Comparison of ENCODE assay signal across 29 cellular contexts in the genomic region with DNA sequence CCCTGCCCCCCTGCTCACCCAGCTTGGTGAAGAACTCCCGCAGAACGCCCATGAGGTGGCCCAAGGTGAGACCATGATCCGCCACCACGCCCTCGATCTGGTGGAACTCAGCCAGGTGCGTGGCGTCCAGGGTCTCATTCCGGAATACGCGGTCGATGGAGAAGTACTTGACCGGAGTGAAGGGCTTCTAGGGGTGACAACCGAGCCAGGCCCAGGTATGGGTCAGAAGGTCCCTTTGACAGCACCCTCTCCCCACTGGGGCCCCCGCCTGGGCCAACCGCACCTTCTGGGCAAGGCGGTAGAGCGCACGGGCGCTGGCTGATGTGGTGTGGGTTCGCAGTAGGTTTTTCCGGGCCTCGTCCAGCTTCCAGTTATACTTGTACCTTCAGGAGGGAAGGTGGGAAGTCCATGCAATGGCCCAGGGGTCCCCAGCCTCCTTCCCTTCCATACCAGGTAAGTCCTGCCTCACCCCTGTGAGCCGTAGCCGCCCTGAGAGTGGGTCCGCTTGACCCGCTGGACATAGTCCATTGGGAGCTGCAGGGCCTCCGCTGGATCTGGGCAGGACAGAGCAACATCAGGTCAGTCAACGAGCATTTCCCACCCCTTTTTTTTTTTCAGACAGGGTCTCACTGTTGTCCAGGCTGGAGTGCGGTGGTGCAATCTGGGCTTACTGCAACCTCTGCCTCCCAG. TPM values are rescaled to one million over a fixed set of nuclear protein-coding genes. Genes with fewer than 3 reads are reported as not detected.
"Had no signal": no experiment of that assay in that cellular context is flagged by ENCODE, and none has a peak within 500 bp of the region (broad histone marks: within the 10 kb centered on the region; RNA-seq: fewer than 3 reads in every experiment).

No MANE protein-coding gene starts in this region.

- H3K9ac ChIP-seq: neural progenitor cell had no signal

- H3K27me3 ChIP-seq: esophagus squamous epithelium, neural progenitor cell, ovary, spleen, testis, tibial artery, uterus had no signal

- H3K9me3 ChIP-seq: esophagus squamous epithelium, ovary, psoas muscle, spleen, testis, tibial artery, uterus had no signal

- H3K36me3 ChIP-seq: ovary, uterus had no signal

- H3K4me1 ChIP-seq: neural progenitor cell, psoas muscle, testis, tibial artery, uterus had no signal

- FAIRE-seq: colon, keratinocyte had no signal

- DNase-seq: effector CD8-positive, alpha-beta T cell; endodermal cell; erythroblast; esophagus squamous epithelium; foreskin melanocyte; hypothalamus; midbrain; naive thymus-derived CD4-positive, alpha-beta T cell; nucleus accumbens; ovary; posterior cingulate gyrus; psoas muscle; right cardiac atrium; spleen; stimulated activated CD4-positive, alpha-beta T cell treated with anti-CD3 and anti-CD28 coated beads, Interleukin-4, amount 100 ng/mL, for 4 hours; stimulated activated naive CD8-positive, alpha-beta T cell treated with anti-CD3 and anti-CD28 coated beads, Interleukin-15, Interleukin-2, amounts not matched to agents 100 U/mL and 50 U/mL, for 24 hours; substantia nigra; testis; tibial artery; uterus had no signal

- H3K27ac ChIP-seq: esophagus squamous epithelium, neural progenitor cell, ovary, psoas muscle, skin epidermis, spleen, testis, tibial artery, uterus had no signal

- H3K4me2 ChIP-seq: neural progenitor cell had no signal

- H2AFZ ChIP-seq: neural progenitor cell had no signal

- H3K4me3 ChIP-seq: esophagus squamous epithelium, lung, neural progenitor cell, ovary, psoas muscle, skin epidermis, spleen, testis, tibial artery, uterus had no signal

- ATAC-seq: left lobe of liver; naive thymus-derived CD4-positive, alpha-beta T cell; psoas muscle; stimulated activated memory B cell treated with anti-CD40 and anti-IgM and Interleukin-4, amounts not matched to agents 10 μg/mL and 1 μg/mL and 100 μg/mL, for 72 hours; stimulated activated naive CD8-positive, alpha-beta T cell treated with anti-CD3 and anti-CD28 coated beads, Interleukin-15, Interleukin-2, amounts not matched to agents 100 U/mL and 50 U/mL, for 24 hours had no signal

RNA-seq across cellular contexts. Expression of gene SYCE2, which starts 5.7 kb away (rescaled TPM):
- total RNA-seq: left lobe of liver, lung, mucosa of gallbladder, psoas muscle, renal cortical epithelial cell had no signal
